In the genomic region with DNA sequence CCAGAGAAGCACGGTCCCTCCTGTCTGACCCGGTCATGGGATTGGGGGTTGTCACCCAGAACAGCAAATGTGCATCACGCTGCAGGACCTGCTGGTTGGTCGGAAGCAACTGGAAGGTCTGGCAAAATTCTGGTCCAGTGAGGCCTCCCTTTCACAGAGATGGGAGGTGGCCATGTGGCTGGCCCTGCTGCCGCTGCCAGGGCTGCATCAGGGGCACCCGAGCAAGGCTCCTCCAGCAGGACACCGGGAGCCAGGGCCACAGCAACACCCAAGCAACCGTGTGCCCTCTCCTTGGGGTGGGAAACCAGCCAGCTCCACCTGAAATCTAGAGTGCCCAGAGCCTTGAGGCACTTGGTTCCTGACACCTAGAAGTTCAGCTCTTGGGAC, we compare ENCODE assay signal across 10 cellular contexts.
"Had no signal": no experiment of that assay in that cellular context is flagged by ENCODE, and none has a peak within 500 bp of the region (broad histone marks: within the 10 kb centered on the region; RNA-seq: fewer than 3 reads in every experiment).

No MANE protein-coding gene starts in this region.

- H3K27ac ChIP-seq: body of pancreas, thyroid gland, uterus had no signal

- H3K36me3 Mint-ChIP-seq: naive thymus-derived CD4-positive, alpha-beta T cell had no signal

- H3K27me3 ChIP-seq: body of pancreas, thyroid gland, uterus had no signal

- H3K4me3 Mint-ChIP-seq: activated CD8-positive, alpha-beta memory T cell treated with anti-CD3 and anti-CD28 coated beads, Interleukin-2, amount 10 ng/mL, durations not matched to agents 7 days and 5 days; activated T-cell treated with anti-CD3 and anti-CD28 coated beads, Interleukin-2, amount 50 U/mL, for 4 hours had no signal

- ATAC-seq: activated CD8-positive, alpha-beta memory T cell treated with anti-CD3 and anti-CD28 coated beads, Interleukin-2, amount 10 ng/mL, durations not matched to agents 7 days and 5 days; activated T-cell treated with anti-CD3 and anti-CD28 coated beads, Interleukin-2, amount 50 U/mL, for 4 hours; body of pancreas had no signal

- H3K9me3 Mint-ChIP-seq: activated T-cell treated with anti-CD3 and anti-CD28 coated beads, Interleukin-2, amount 50 U/mL, for 4 hours had no signal

- H3K4me3 ChIP-seq: body of pancreas, thyroid gland, uterus had no signal

- H3K36me3 ChIP-seq: thyroid gland, uterus had no signal

- H3K27ac Mint-ChIP-seq: activated CD8-positive, alpha-beta memory T cell treated with anti-CD3 and anti-CD28 coated beads, Interleukin-2, amount 10 ng/mL, durations not matched to agents 7 days and 5 days had no signal

- H3K4me1 Mint-ChIP-seq: activated CD8-positive, alpha-beta memory T cell treated with anti-CD3 and anti-CD28 coated beads, Interleukin-2, amount 10 ng/mL, durations not matched to agents 7 days and 5 days had no signal

- DNase-seq: activated naive CD4-positive, alpha-beta T cell treated with Interleukin-2 at 50 U/mL for 16 hours; activated T-cell treated with anti-CD3 and anti-CD28 coated beads, Interleukin-2, amount 50 U/mL, for 4 hours; body of pancreas; cerebellar nuclear complex; dermis blood vessel endothelial cell; naive thymus-derived CD4-positive, alpha-beta T cell; stimulated activated CD4-positive, alpha-beta T cell treated with anti-CD3 and anti-CD28 coated beads, Interleukin-2, amount 100 ng/mL, for 48 hours; thyroid gland; uterus had no signal

- H3K9me3 ChIP-seq: body of pancreas, thyroid gland, uterus had no signal
